In genomic region chr10:7428673-7429350, GRCh38 we compare ENCODE assay signal across 21 cellular contexts.
"Had no signal": no experiment of that assay in that cellular context is flagged by ENCODE, and none has a peak within 500 bp of the region (broad histone marks: within the 10 kb centered on the region; RNA-seq: fewer than 3 reads in every experiment).

No MANE protein-coding gene starts in this region.

- H3K4me3 Mint-ChIP-seq: activated CD4-positive, alpha-beta T cell treated with anti-CD3 and anti-CD28 coated beads, Interleukin-2, amount 10 ng/mL, durations not matched to agents 7 days and 5 days; activated naive CD8-positive, alpha-beta T cell; memory B cell; natural killer cell had no signal

- H3K27ac ChIP-seq: left ventricle myocardium inferior, right atrium auricular region, tibial nerve, vagina had no signal

- ATAC-seq: natural killer cell had no signal

- H3K4me1 ChIP-seq: left ventricle myocardium inferior, right atrium auricular region, vagina had no signal

- H3K27me3 ChIP-seq: right atrium auricular region, vagina had no signal

- DNase-seq: activated CD4-positive, alpha-beta T cell treated with anti-CD3 and anti-CD28 coated beads, Interleukin-2, amount 10 ng/mL, durations not matched to agents 7 days and 5 days; activated CD8-positive, alpha-beta memory T cell treated with anti-CD3 and anti-CD28 coated beads, Interleukin-2, amount 50 U/mL, for 48 hours; activated gamma-delta T cell treated with Interleukin-2 at 50 U/mL for 16 hours; amniotic stem cell; cortex of kidney; effector CD8-positive, alpha-beta T cell; foreskin fibroblast; glutamatergic neuron; hypothalamus; left ventricle myocardium inferior; natural killer cell; nucleus accumbens; posterior cingulate gyrus; stimulated activated CD4-positive, alpha-beta T cell treated with anti-CD3 and anti-CD28 coated beads, Interleukin-15, amount 100 ng/mL, for 24 hours; stimulated activated CD4-positive, alpha-beta T cell treated with anti-CD3 and anti-CD28 coated beads, Interleukin-4, amount 100 ng/mL, for 1 hour; stimulated activated naive CD4-positive, alpha-beta T cell had no signal

- H3K4me3 ChIP-seq: left ventricle myocardium inferior, right atrium auricular region, tibial nerve, vagina had no signal

- H3K27ac Mint-ChIP-seq: activated CD4-positive, alpha-beta T cell treated with anti-CD3 and anti-CD28 coated beads, Interleukin-2, amount 10 ng/mL, durations not matched to agents 7 days and 5 days; activated naive CD8-positive, alpha-beta T cell; memory B cell; natural killer cell had no signal

- H3K9me3 Mint-ChIP-seq: memory B cell, natural killer cell had no signal

- H3K36me3 Mint-ChIP-seq: activated naive CD8-positive, alpha-beta T cell; memory B cell; natural killer cell had no signal

- H3K9me3 ChIP-seq: left ventricle myocardium inferior, right atrium auricular region, tibial nerve, vagina had no signal

- H3K36me3 ChIP-seq: left ventricle myocardium inferior, right atrium auricular region, tibial nerve, vagina had no signal

- H3K27me3 Mint-ChIP-seq: activated naive CD8-positive, alpha-beta T cell; memory B cell had no signal
